In genomic region chr1:8053878-8054567, GRCh38 we compare ENCODE assay signal across 1 cellular context.
TF ChIP-seq lines count a peak whose summit lies in the region.

No MANE protein-coding gene starts in this region.

TF ChIP-seq in GM23338, 12 proteins besides CTCF, POLR2A, EP300 and RAD21:
- no peak for TF ChIP-seq REST (IDR thresholded peaks at IDR 0.05; ENCODE audit: unreplicated experiment)
- no peak for TF ChIP-seq EZH2phosphoT487 (IDR thresholded peaks at IDR 0.05; ENCODE audit: unreplicated experiment)
- TF ChIP-seq ZNF331 (CRISPR knock-in tag; IDR thresholded peaks at IDR 0.05; ENCODE audit: low read depth) = no peak
- TF ChIP-seq NANOG (IDR thresholded peaks at IDR 0.05; ENCODE audit: borderline replicate concordance) = no peak
- TF ChIP-seq STAT1 (IDR thresholded peaks at IDR 0.05; ENCODE audit: unreplicated experiment) = no peak
- TF ChIP-seq CREB1 (CRISPR knock-in tag; IDR thresholded peaks at IDR 0.05; ENCODE audit: low read depth) = no peak
- no peak for TF ChIP-seq POLR2AphosphoS5 (IDR thresholded peaks at IDR 0.05; ENCODE audit: low read depth)
